Comparison of ENCODE assay signal across 13 cellular contexts in the genomic region with DNA sequence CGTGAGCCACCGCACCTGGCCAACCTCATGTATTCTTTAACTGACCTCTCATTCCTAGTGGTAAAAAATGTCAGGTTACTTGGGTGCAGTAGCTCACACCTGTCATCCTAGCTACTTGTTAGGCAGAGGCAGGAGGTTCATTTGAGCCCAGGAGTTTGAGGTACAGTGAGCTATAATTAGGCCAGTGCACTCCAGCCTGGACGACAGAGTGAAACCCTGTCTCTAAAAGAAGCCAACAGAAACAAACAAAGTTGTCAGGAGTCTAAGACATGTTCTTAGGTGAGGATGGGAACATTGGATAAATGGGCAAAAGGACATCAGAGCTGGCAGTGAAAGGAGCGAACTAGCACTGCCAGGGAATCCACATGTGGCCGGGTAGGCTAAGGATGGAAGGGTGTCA.
"Had no signal": no experiment of that assay in that cellular context is flagged by ENCODE, and none has a peak within 500 bp of the region (broad histone marks: within the 10 kb centered on the region; RNA-seq: fewer than 3 reads in every experiment).

No MANE protein-coding gene starts in this region.

- DNase-seq: colonic mucosa; dermis blood vessel endothelial cell; esophagus squamous epithelium; foreskin fibroblast; head of caudate nucleus; islet precursor cell; mesendoderm; naive thymus-derived CD4-positive, alpha-beta T cell; nephron progenitor cell; retina; stimulated activated CD4-positive, alpha-beta T cell treated with anti-CD3 and anti-CD28 coated beads, Interleukin-2, amount 100 ng/mL, for 48 hours; stimulated activated naive CD8-positive, alpha-beta T cell treated with anti-CD3 and anti-CD28 coated beads, Interleukin-15, Interleukin-2, amounts not matched to agents 100 U/mL and 50 U/mL, for 24 hours; thyroid gland had no signal

- ATAC-seq: naive thymus-derived CD4-positive, alpha-beta T cell; stimulated activated naive CD8-positive, alpha-beta T cell treated with anti-CD3 and anti-CD28 coated beads, Interleukin-15, Interleukin-2, amounts not matched to agents 100 U/mL and 50 U/mL, for 24 hours had no signal
